In genomic region chr4:184309241-184310170, GRCh38 we compare ENCODE assay signal across 12 cellular contexts.
DNase-seq lines count a peak whose midpoint lies in the region; ATAC-seq and TF ChIP-seq lines count a peak whose summit lies in the region.
"Had no signal": no experiment of that assay in that cellular context is flagged by ENCODE, and none has a peak within 500 bp of the region (broad histone marks: within the 10 kb centered on the region; RNA-seq: fewer than 3 reads in every experiment).

No MANE protein-coding gene starts in this region.

- peaks cover 3% of the 10 kb centered on the region for H3K9me3 Mint-ChIP-seq in activated T-cell treated with anti-CD3 and anti-CD28 coated beads, Interleukin-2, amount 50 U/mL, for 4 hours
- peaks cover 0 to 2% (median 0%) of the 10 kb centered on the region in 6 donors for H3K9me3 Mint-ChIP-seq in immature natural killer cell

- H3K27ac ChIP-seq in thymus (ENCODE audit: low read depth), result peak overlapping the region; percentile 37

- ATAC-seq in activated T-cell treated with anti-CD3 and anti-CD28 coated beads, Interleukin-2, amount 50 U/mL, for 4 hours, result peak; percentile 70 to 73
- ATAC-seq in SK-N-SH treated with all-trans-retinoic acid at 6 μM for 48 hours, result no peak

- H3K4me3 ChIP-seq in thymus (ENCODE audit: low read length), result no peak overlapping the region

- peak; percentile 40 for DNase-seq in activated naive CD4-positive, alpha-beta T cell treated with Interleukin-2 at 50 U/mL for 16 hours
- DNase-seq in activated naive CD4-positive, alpha-beta T cell (lab: John Stamatoyannopoulos, UW), result no peak
- peak; percentile 43 for DNase-seq in activated T-cell treated with anti-CD3 and anti-CD28 coated beads, Interleukin-2, amount 50 U/mL, for 4 hours
- DNase-seq in immature natural killer cell (no peak), medulla oblongata (ENCODE audit: extremely low spot score) (no peak), NCI-H2029 treated with DMSO at 0.1 percent for 48 hours (lab: John Stamatoyannopoulos, UW) (no peak)
- DNase-seq: DMS153, kidney glomerular epithelial cell, NCI-H2081 had no signal

- no peak overlapping the region for H3K4me3 Mint-ChIP-seq in activated T-cell treated with anti-CD3 and anti-CD28 coated beads, Interleukin-2, amount 50 U/mL, for 4 hours
- H3K4me3 Mint-ChIP-seq in immature natural killer cell, result no peak overlapping the region
- H3K4me3 Mint-ChIP-seq: brain had no signal

- no peaks in the 10 kb centered on the region for H3K27me3 ChIP-seq in thymus (ENCODE audit: control insufficient read depth, insufficient read depth)

- H3K27ac Mint-ChIP-seq in immature natural killer cell, result peak overlapping the region in 5 of 6 donors; percentile 15 to 73 (median 33)
- H3K27ac Mint-ChIP-seq: brain had no signal

- no peaks in the 10 kb centered on the region for H3K27me3 Mint-ChIP-seq in activated T-cell treated with anti-CD3 and anti-CD28 coated beads, Interleukin-2, amount 50 U/mL, for 4 hours (ENCODE audit: low read depth)
- no peaks in the 10 kb centered on the region for H3K27me3 Mint-ChIP-seq in immature natural killer cell (ENCODE audit: low read depth in 3 of 3)

- WGBS in thymus, result 66% methylated on average over 11 of the region's 11 CpGs

- no peaks in the 10 kb centered on the region for H3K36me3 ChIP-seq in thymus (ENCODE audit: control insufficient read depth, insufficient read depth)

- peaks cover 42% of the 10 kb centered on the region for H3K4me1 Mint-ChIP-seq in activated T-cell treated with anti-CD3 and anti-CD28 coated beads, Interleukin-2, amount 50 U/mL, for 4 hours (ENCODE audit: low read depth)
- peaks cover 11 to 17% of the 10 kb centered on the region in 2 donors for H3K4me1 Mint-ChIP-seq in immature natural killer cell

- H3K4me1 ChIP-seq in thymus (ENCODE audit: control insufficient read depth, insufficient read depth, low read length), result no peaks in the 10 kb centered on the region

- no peaks in the 10 kb centered on the region for H3K9me3 ChIP-seq in thymus (ENCODE audit: control insufficient read depth)

- H3K36me3 Mint-ChIP-seq in activated T-cell treated with anti-CD3 and anti-CD28 coated beads, Interleukin-2, amount 50 U/mL, for 4 hours (ENCODE audit: insufficient read depth), result no peaks in the 10 kb centered on the region
- H3K36me3 Mint-ChIP-seq in immature natural killer cell, result no peaks in the 10 kb centered on the region
- H3K36me3 Mint-ChIP-seq: brain had no signal

TF ChIP-seq in SK-N-SH treated with all-trans-retinoic acid at 6 μM for 48 hours, 23 proteins besides CTCF, POLR2A, EP300 and RAD21:
- TF ChIP-seq CSDC2 (CRISPR knock-in tag; IDR thresholded peaks at IDR 0.05) (no peak), TSHZ2 (CRISPR knock-in tag; IDR thresholded peaks at IDR 0.05) (no peak), OSR1 (CRISPR knock-in tag; IDR thresholded peaks at IDR 0.05) (no peak), POU6F1 (CRISPR knock-in tag; IDR thresholded peaks at IDR 0.05; ENCODE audit: borderline replicate concordance, low read depth) (no peak), ZNF70 (CRISPR knock-in tag; IDR thresholded peaks at IDR 0.05) (no peak), BACH2 (CRISPR knock-in tag; IDR thresholded peaks at IDR 0.05; ENCODE audit: borderline replicate concordance) (no peak), PATZ1 (CRISPR knock-in tag; IDR thresholded peaks at IDR 0.05; ENCODE audit: borderline replicate concordance) (no peak), ZFP30 (CRISPR knock-in tag; IDR thresholded peaks at IDR 0.05) (no peak), CREB5 (CRISPR knock-in tag; IDR thresholded peaks at IDR 0.05; ENCODE audit: low read depth) (no peak), ZNF8 (CRISPR knock-in tag; IDR thresholded peaks at IDR 0.05) (no peak), ZC3H10 (CRISPR knock-in tag; IDR thresholded peaks at IDR 0.05) (no peak), ZFP3 (CRISPR knock-in tag; IDR thresholded peaks at IDR 0.05) (no peak), ISL1 (CRISPR knock-in tag; IDR thresholded peaks at IDR 0.05) (no peak), ZNF565 (CRISPR knock-in tag; conservative IDR thresholded peaks at IDR 0.05; ENCODE audit: low read depth) (no peak), TCF4 (CRISPR knock-in tag; IDR thresholded peaks at IDR 0.05; ENCODE audit: borderline replicate concordance) (no peak), GLIS3 (CRISPR knock-in tag; IDR thresholded peaks at IDR 0.05) (no peak), PPARA (CRISPR knock-in tag; IDR thresholded peaks at IDR 0.05; ENCODE audit: borderline replicate concordance) (no peak)

Comparison
In these comparisons a context has a peak if more than half of its experiments do, and no peak if none do; other contexts are left out.
1. DNase-seq: peak in activated naive CD4-positive, alpha-beta T cell treated with Interleukin-2 at 50 U/mL for 16 hours (single experiment) and activated T-cell treated with anti-CD3 and anti-CD28 coated beads, Interleukin-2, amount 50 U/mL, for 4 hours (single experiment); none in activated naive CD4-positive, alpha-beta T cell (0 of 4), immature natural killer cell (0 of 3), medulla oblongata (single experiment) and NCI-H2029 treated with DMSO at 0.1 percent for 48 hours (single experiment).